ENCODE assay signal across 8 cellular contexts in the genomic region with DNA sequence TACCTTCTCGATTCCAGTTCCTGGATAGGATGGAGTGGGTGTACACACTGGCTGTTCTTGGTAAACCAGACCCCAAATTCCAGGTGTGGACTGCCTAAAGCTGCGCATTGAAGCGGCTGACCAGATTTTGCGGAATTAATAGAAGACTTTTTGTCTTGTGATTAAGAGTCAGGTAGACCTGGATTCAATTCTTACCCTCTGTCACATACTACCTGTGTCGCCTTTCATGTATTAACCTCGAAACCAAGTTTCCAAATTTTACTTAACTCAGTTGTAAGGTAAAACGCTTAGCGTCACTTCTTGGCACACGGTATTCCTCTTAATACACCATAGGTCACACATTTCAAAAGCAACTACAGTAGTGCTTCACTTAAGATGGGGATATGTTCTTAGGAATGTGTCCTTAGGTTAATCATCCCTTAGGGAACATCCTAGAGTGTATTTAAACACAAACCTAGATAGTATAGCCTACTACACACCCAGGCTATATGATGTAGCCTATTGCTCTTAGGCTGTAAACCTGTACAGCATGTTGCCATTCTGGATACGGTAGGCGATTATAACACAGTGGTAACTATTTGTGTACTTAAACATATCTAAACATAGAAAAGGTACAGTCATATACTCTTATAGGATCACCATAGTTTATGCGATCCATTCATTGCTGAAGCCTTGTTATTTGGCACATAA. TPM values are rescaled to one million over a fixed set of nuclear protein-coding genes. Genes with fewer than 3 reads are reported as not detected.
A peak's percentile ranks its signal among the peaks of the same experiment; 100 is the strongest.
DNase-seq lines count a peak whose midpoint lies in the region; ATAC-seq and TF ChIP-seq lines count a peak whose summit lies in the region.

No MANE protein-coding gene starts in this region.

- H3K4me3 ChIP-seq in MG63 (peak overlapping the region; percentile 97), dorsolateral prefrontal cortex (peak overlapping the region; percentile 77 to 100 (median 95))

- no peaks in the 10 kb centered on the region for H3K27me3 ChIP-seq in MG63
- H3K27me3 ChIP-seq in dorsolateral prefrontal cortex, result no peaks in the 10 kb centered on the region

- peaks cover 0 to 5% (median 2%) of the 10 kb centered on the region in 7 donors for H3K9me3 Mint-ChIP-seq in CD14-positive monocyte
- peaks cover 29% of the 10 kb centered on the region for H3K9me3 Mint-ChIP-seq in nephron progenitor cell

- DNase-seq in CD14-positive monocyte (ENCODE audit: low spot score) (no peak), MG63 (no peak), dorsolateral prefrontal cortex (no peak), nephron progenitor cell (no peak), nucleus accumbens (lab: John Stamatoyannopoulos, UW) (no peak), GM20000 (ENCODE audit: low spot score) (no peak)

- intact Hi-C loops in CD14-positive monocyte (cut with micrococcal nuclease), result loop anchor here (2.0 to 10.0 kb wide), 3 partner anchors 69 to 118 kb away; a partner anchor contains a TSS
- intact Hi-C loops in dorsolateral prefrontal cortex (cut with DNase I), result loop anchor here (2.0 to 10.0 kb wide), 7 partner anchors 46 to 1292 kb away; a partner anchor contains a TSS

- peaks cover 44% of the 10 kb centered on the region for H3K4me1 Mint-ChIP-seq in CD14-positive monocyte
- peaks cover 26% of the 10 kb centered on the region for H3K4me1 Mint-ChIP-seq in nephron progenitor cell

- peak overlapping the region; percentile 58 to 99 (median 95) for H3K27ac ChIP-seq in dorsolateral prefrontal cortex

- H3K36me3 Mint-ChIP-seq in CD14-positive monocyte (peaks cover 6 to 7% of the 10 kb centered on the region in 2 donors), nephron progenitor cell (ENCODE audit: low read depth) (no peaks in the 10 kb centered on the region)

- peaks cover 14% of the 10 kb centered on the region for H3K36me3 ChIP-seq in MG63

- TF ChIP-seq CTCF in CD14-positive monocyte (IDR thresholded peaks at IDR 0.05) (no peak), dorsolateral prefrontal cortex (IDR thresholded peaks at IDR 0.05 in 54 of 56, conservative IDR thresholded peaks at IDR 0.05 in 2 of 56; ENCODE audit: low read depth in 1 of 56, partially characterized antibody in 56 of 56) (peak in 3 of 56 donors; percentile 0 to 4 (median 3)), nephron progenitor cell (IDR thresholded peaks at IDR 0.05) (no peak), GM20000 (IDR thresholded peaks at IDR 0.05; ENCODE audit: extremely low read depth, missing control alignments) (no peak)

- ATAC-seq in GM21529 (IDR thresholded peaks at IDR 0.05; ENCODE audit: unreplicated experiment) (no peak), GM19035 (IDR thresholded peaks at IDR 0.05; ENCODE audit: unreplicated experiment) (no peak)

- H3K27me3 Mint-ChIP-seq in CD14-positive monocyte (ENCODE audit: low read depth in 3 of 3) (peaks cover 0 to 2% (median 2%) of the 10 kb centered on the region in 3 donors), nephron progenitor cell (ENCODE audit: low read depth, poor library complexity) (no peaks in the 10 kb centered on the region)

- H3K27ac Mint-ChIP-seq in CD14-positive monocyte, result peak overlapping the region; percentile 92 to 99 (median 96)
- H3K27ac Mint-ChIP-seq in nephron progenitor cell, result no peak overlapping the region

- peaks cover 2% of the 10 kb centered on the region; the same call in 1 of the 2 replicates for H3K9me3 ChIP-seq in MG63

- H3K4me3 Mint-ChIP-seq in CD14-positive monocyte (peak overlapping the region; percentile 99 to 100), nephron progenitor cell (peak overlapping the region; percentile 97)

RNA-seq across cellular contexts. Expression of a gene that starts 0.7 kb away (rescaled TPM):
- 1 to 10 TPM; 2.7 to 5.2 TPM for polyA plus RNA-seq in CD14-positive monocyte
- total RNA-seq in MG63 (2014; rRNA removed; shearing (Covaris generic); ENCODE audit: low replicate concordance), result 15.4 and 18.5 TPM in 2 replicates
- total RNA-seq in dorsolateral prefrontal cortex, result 10 to 100 TPM; 15.4 to 48.0 (median 36.0) TPM
